Comparison of ENCODE assay signal across 15 cellular contexts in the genomic region with DNA sequence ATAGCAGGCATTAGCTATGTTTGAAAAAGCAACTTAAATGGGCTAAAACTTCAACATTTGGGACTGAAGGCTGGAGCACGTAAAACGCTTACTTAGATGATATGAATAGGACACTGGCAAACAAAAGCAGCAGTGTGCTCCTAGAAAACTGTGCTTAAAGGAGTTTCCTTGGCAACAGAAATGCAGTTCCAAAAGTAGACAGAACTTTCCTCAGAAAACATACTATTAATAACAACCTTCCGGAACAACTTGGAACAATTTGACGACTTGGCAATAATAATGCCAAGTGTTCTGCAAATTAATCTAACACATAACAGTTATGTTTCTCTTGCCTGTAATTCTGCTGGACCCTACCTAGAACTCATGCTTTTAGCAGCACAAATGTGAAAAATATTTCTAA.
DNase-seq lines count a peak whose midpoint lies in the region; ATAC-seq, FAIRE-seq and TF ChIP-seq lines count a peak whose summit lies in the region.
"Had no signal": no experiment of that assay in that cellular context is flagged by ENCODE, and none has a peak within 500 bp of the region (broad histone marks: within the 10 kb centered on the region; RNA-seq: fewer than 3 reads in every experiment).

No MANE protein-coding gene starts in this region.

- peaks cover 3% of the 10 kb centered on the region for H3K9me3 Mint-ChIP-seq in endodermal cell
- H3K9me3 Mint-ChIP-seq: activated naive CD8-positive, alpha-beta T cell treated with anti-CD3 and anti-CD28 coated beads, Interleukin-2, amount 50 U/mL, for 24 hours; CD4-positive, CD25-positive, alpha-beta regulatory T cell had no signal

- FAIRE-seq in H54 (lab: Jason Lieb, UNC): peak; percentile 68
- FAIRE-seq: small intestine had no signal

- no peak overlapping the region for H2AFZ ChIP-seq in MM.1S (ENCODE audit: low read length)

- H3K9me3 ChIP-seq in endodermal cell (ENCODE audit: control insufficient read depth, low read length) (no peaks in the 10 kb centered on the region), lower lobe of right lung (no peaks in the 10 kb centered on the region), skeletal muscle tissue (ENCODE audit: control insufficient read depth in 3 of 3, low read length in 3 of 3) (no peaks in the 10 kb centered on the region), MM.1S (replicated peaks; ENCODE audit: insufficient read depth, low read length) (no peaks in the 10 kb centered on the region)
- H3K9me3 ChIP-seq: SJSA1 had no signal

- H3K36me3 Mint-ChIP-seq in endodermal cell (ENCODE audit: low read depth): no peaks in the 10 kb centered on the region
- H3K36me3 Mint-ChIP-seq: CD4-positive, CD25-positive, alpha-beta regulatory T cell had no signal

- no peak overlapping the region for H3K27ac Mint-ChIP-seq in endodermal cell
- H3K27ac Mint-ChIP-seq: activated naive CD8-positive, alpha-beta T cell treated with anti-CD3 and anti-CD28 coated beads, Interleukin-2, amount 50 U/mL, for 24 hours had no signal

- no peaks in the 10 kb centered on the region for H3K4me1 ChIP-seq in endodermal cell (ENCODE audit: control insufficient read depth, insufficient read depth, low read length)
- H3K4me1 ChIP-seq in lower lobe of right lung: no peaks in the 10 kb centered on the region
- peaks cover 9 to 24% (median 22%) of the 10 kb centered on the region in 3 donors for H3K4me1 ChIP-seq in skeletal muscle tissue (ENCODE audit: control insufficient read depth in 3 of 3, insufficient read depth in 3 of 3, low read length in 3 of 3)
- peaks cover 11% of the 10 kb centered on the region for H3K4me1 ChIP-seq in MM.1S (ENCODE audit: low read length)

- H3K36me3 ChIP-seq in endodermal cell (ENCODE audit: control insufficient read depth, insufficient read depth, low read length) (no peaks in the 10 kb centered on the region), lower lobe of right lung (no peaks in the 10 kb centered on the region), skeletal muscle tissue (ENCODE audit: control insufficient read depth in 3 of 3, insufficient read depth in 3 of 3, low read length in 3 of 3) (peaks cover 0 to 3% (median 0%) of the 10 kb centered on the region in 3 donors), MM.1S (replicated peaks; ENCODE audit: insufficient read depth, low read length) (no peaks in the 10 kb centered on the region)
- H3K36me3 ChIP-seq: SJSA1 had no signal

- H3K27me3 Mint-ChIP-seq in endodermal cell (ENCODE audit: insufficient read depth): no peaks in the 10 kb centered on the region
- H3K27me3 Mint-ChIP-seq: CD4-positive, CD25-positive, alpha-beta regulatory T cell had no signal

- TF ChIP-seq CTCF in endodermal cell (conservative IDR thresholded peaks at IDR 0.05) (no peak), lower lobe of right lung (IDR thresholded peaks at IDR 0.05) (no peak), MM.1S (IDR thresholded peaks at IDR 0.05; ENCODE audit: low read length) (no peak)

- peaks cover 5% of the 10 kb centered on the region for H3K4me1 Mint-ChIP-seq in endodermal cell

- peaks cover 5% of the 10 kb centered on the region; the same call in 1 of the 2 replicates for H3F3A ChIP-seq in MM.1S (ENCODE audit: insufficient read depth, low read length)

- TF ChIP-seq POLR2A in H54 (IDR thresholded peaks at IDR 0.05; ENCODE audit: low read depth, low read length): no peak

- no peak overlapping the region for H3K4me3 ChIP-seq in endodermal cell (ENCODE audit: low read length)
- no peak overlapping the region for H3K4me3 ChIP-seq in lower lobe of right lung
- H3K4me3 ChIP-seq in skeletal muscle tissue (ENCODE audit: low read length in 3 of 3): peak overlapping the region in 1 of 3 donors; percentile 18
- no peak overlapping the region for H3K4me3 ChIP-seq in MM.1S (ENCODE audit: low read length)
- H3K4me3 ChIP-seq: SJSA1 had no signal

- no peak for DNase-seq in H54 (ENCODE audit: insufficient read length, low spot score)
- DNase-seq in endodermal cell: no peak
- DNase-seq in lower lobe of right lung: no peak
- no peak for DNase-seq in OCI-M1 (lab: John Stamatoyannopoulos, UW)
- no peak for DNase-seq in kidney glomerular epithelial cell (lab: John Stamatoyannopoulos, UW)
- no peak for DNase-seq in NCI-H524 treated with DMSO at 0.1 percent for 48 hours (lab: John Stamatoyannopoulos, UW)
- no peak for DNase-seq in MM.1S
- DNase-seq: activated CD4-positive, alpha-beta T cell treated with anti-CD3 and anti-CD28 coated beads, Interleukin-2, amount 50 U/mL, for 1 hour; activated naive CD8-positive, alpha-beta T cell treated with anti-CD3 and anti-CD28 coated beads, Interleukin-2, amount 50 U/mL, for 24 hours; KBM-7; small intestine; stimulated activated naive CD4-positive, alpha-beta T cell had no signal

- intact Hi-C loops in lower lobe of right lung (cut with DNase I): no loop called here

- H4K20me1 ChIP-seq in MM.1S (ENCODE audit: insufficient read depth, low read length): no peaks in the 10 kb centered on the region

- no peaks in the 10 kb centered on the region for H3K9me2 ChIP-seq in MM.1S (replicated peaks; ENCODE audit: insufficient read depth, low read length)

- peak overlapping the region; percentile 98 for H3K27ac ChIP-seq in endodermal cell (ENCODE audit: low read depth, low read length)
- peak overlapping the region; percentile 61 for H3K27ac ChIP-seq in lower lobe of right lung
- H3K27ac ChIP-seq in skeletal muscle tissue (ENCODE audit: low read depth, low read length): peak overlapping the region; percentile 61
- H3K27ac ChIP-seq in MM.1S (ENCODE audit: low read length): no peak overlapping the region; the same call in 1 of the 2 replicates
- H3K27ac ChIP-seq: SJSA1 had no signal

- no peaks in the 10 kb centered on the region for H3K79me2 ChIP-seq in MM.1S (ENCODE audit: low read length)

- H3K4me2 ChIP-seq in MM.1S (ENCODE audit: low read depth, low read length): no peak overlapping the region

- WGBS in endodermal cell (ENCODE audit: insufficient coverage in 1 of 2, insufficient read length in 1 of 2), 2 experiments: 67 to 84% methylated on average over 4 of the region's 4 CpGs

- peak in 1 of 2 donors; percentile 47 for ATAC-seq in lower lobe of right lung

- no peak overlapping the region for H3K4me3 Mint-ChIP-seq in endodermal cell
- H3K4me3 Mint-ChIP-seq: activated naive CD8-positive, alpha-beta T cell treated with anti-CD3 and anti-CD28 coated beads, Interleukin-2, amount 50 U/mL, for 24 hours had no signal

- H3K9ac ChIP-seq in endodermal cell (ENCODE audit: extremely low read depth, low read length, poor library complexity, severe bottlenecking) (no peak overlapping the region), skeletal muscle tissue (ENCODE audit: low read depth in 1 of 3, low read length in 3 of 3) (peak overlapping the region in 1 of 3 donors; percentile 21), MM.1S (ENCODE audit: low read length) (no peak overlapping the region)

- H3K27me3 ChIP-seq in endodermal cell (ENCODE audit: control insufficient read depth, insufficient read depth, low read length, poor library complexity, severe bottlenecking) (no peaks in the 10 kb centered on the region), lower lobe of right lung (ENCODE audit: low read depth) (no peaks in the 10 kb centered on the region), skeletal muscle tissue (ENCODE audit: control insufficient read depth in 3 of 3, insufficient read depth in 3 of 3, low read length in 3 of 3) (no peaks in the 10 kb centered on the region), MM.1S (replicated peaks; ENCODE audit: insufficient read depth, low read length) (no peaks in the 10 kb centered on the region)
- H3K27me3 ChIP-seq: SJSA1 had no signal
